In the genomic region with DNA sequence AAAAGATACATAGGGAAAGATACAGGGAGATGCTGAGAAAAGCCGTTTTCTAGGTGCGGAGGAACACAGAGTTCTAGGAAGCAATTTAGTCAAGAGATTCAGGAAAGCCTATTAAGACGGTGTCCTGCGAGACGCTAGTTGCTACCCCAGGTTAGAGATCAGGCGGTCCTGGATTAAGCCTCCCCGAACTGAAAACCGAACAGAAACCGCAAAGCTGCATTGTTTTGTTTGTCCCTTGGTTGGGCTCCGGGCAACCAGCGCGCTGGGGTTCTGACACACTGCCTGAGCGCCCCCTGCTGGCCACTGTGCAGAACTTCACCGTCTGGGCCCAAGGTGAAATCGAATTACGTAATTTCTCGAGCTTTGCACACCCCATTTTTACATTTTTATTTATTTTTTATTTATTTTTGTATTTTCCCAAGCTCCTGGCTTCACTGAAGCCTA, we compare ENCODE assay signal across 8 cellular contexts. TPM values are rescaled to one million over a fixed set of nuclear protein-coding genes. Genes with fewer than 3 reads are reported as not detected.
DNase-seq lines count a peak whose midpoint lies in the region; ATAC-seq, FAIRE-seq and TF ChIP-seq lines count a peak whose summit lies in the region.

No MANE protein-coding gene starts in this region.

- H4K20me1 ChIP-seq in OCI-LY3 (ENCODE audit: insufficient read depth, low read length), result no peaks in the 10 kb centered on the region

- TF ChIP-seq CTCF in D721Med (IDR thresholded peaks at IDR 0.05; ENCODE audit: insufficient read depth, missing control alignments) (peak; percentile 92), OCI-LY3 (IDR thresholded peaks at IDR 0.05; ENCODE audit: low read depth, low read length) (peak; percentile 84), epithelial cell of proximal tubule (conservative IDR thresholded peaks at IDR 0.05; ENCODE audit: low read depth, low read length) (peak; percentile 94)

- H3K27me3 ChIP-seq in HUES6 (ENCODE audit: control insufficient read depth, insufficient read depth, low read length) (peaks cover 9% of the 10 kb centered on the region), OCI-LY3 (ENCODE audit: low read depth, low read length) (no peaks in the 10 kb centered on the region)

- peak; percentile 89 for ATAC-seq in GM21515 (IDR thresholded peaks at IDR 0.05; ENCODE audit: unreplicated experiment)

- peaks cover 9% of the 10 kb centered on the region for H3K4me1 ChIP-seq in HUES6 (ENCODE audit: control insufficient read depth, insufficient read depth, low read length)
- peaks cover 20% of the 10 kb centered on the region for H3K4me1 ChIP-seq in OCI-LY3 (ENCODE audit: low read length)

- peak overlapping the region; percentile 80 for H3K9ac ChIP-seq in HUES6 (ENCODE audit: low read length)
- peak overlapping the region; percentile 58 for H3K9ac ChIP-seq in OCI-LY3 (ENCODE audit: low read length)

- peak overlapping the region; percentile 91 for H2AFZ ChIP-seq in OCI-LY3 (ENCODE audit: low read depth, low read length)

- FAIRE-seq in D721Med (lab: Jason Lieb, UNC), result no peak

- H3K4me2 ChIP-seq in OCI-LY3 (ENCODE audit: low read length), result peak overlapping the region; percentile 86

- H3K4me3 ChIP-seq in HUES6 (ENCODE audit: low read depth, low read length) (peak overlapping the region; percentile 92), OCI-LY3 (ENCODE audit: low read length) (peak overlapping the region; percentile 84), epithelial cell of proximal tubule (ENCODE audit: low read depth, low read length) (peak overlapping the region; percentile 57)

- no peaks in the 10 kb centered on the region for H3K79me2 ChIP-seq in OCI-LY3 (ENCODE audit: low read length)

- H3K36me3 ChIP-seq in HUES6 (ENCODE audit: control insufficient read depth, insufficient read depth, low read length) (no peaks in the 10 kb centered on the region), OCI-LY3 (replicated peaks; ENCODE audit: low read depth, low read length) (no peaks in the 10 kb centered on the region)

- H3K27ac ChIP-seq in HUES6 (ENCODE audit: low read depth, low read length) (0 out of 2 replicates have a peak overlapping the region, but pooled peaks have one; percentile 45), OCI-LY3 (ENCODE audit: low read length) (no peak overlapping the region)

- peak; percentile 58 for DNase-seq in D721Med (ENCODE audit: insufficient read length, low spot score)
- DNase-seq in activated T-cell treated with anti-CD3 and anti-CD28 coated beads for 4 hours, result peak; percentile 78
- DNase-seq in epithelial cell of proximal tubule (ENCODE audit: low read depth), result no peak
- peak; percentile 86 for DNase-seq in mucosa of gallbladder (ENCODE audit: low spot score)
- DNase-seq in stimulated activated CD8-positive, alpha-beta memory T cell treated with anti-CD3 and anti-CD28 coated beads, Interleukin-4, amount 100 ng/mL, for 24 hours (ENCODE audit: low read depth), result peak; percentile 75

- H3K9me3 ChIP-seq in HUES6 (ENCODE audit: control insufficient read depth, insufficient read depth, low read depth, low read length) (0 out of 2 replicates have a peak, but pooled peaks cover 2% of the 10 kb centered on the region), OCI-LY3 (ENCODE audit: insufficient read depth, low read length) (no peaks in the 10 kb centered on the region)

RNA-seq across cellular contexts. Expression of a gene that starts 37.3 kb away (rescaled TPM):
- total RNA-seq in epithelial cell of proximal tubule (172 and 229 TPM in 2 replicates), mucosa of gallbladder (125 TPM)
